ENCODE assay signal across 26 cellular contexts in the genomic region with DNA sequence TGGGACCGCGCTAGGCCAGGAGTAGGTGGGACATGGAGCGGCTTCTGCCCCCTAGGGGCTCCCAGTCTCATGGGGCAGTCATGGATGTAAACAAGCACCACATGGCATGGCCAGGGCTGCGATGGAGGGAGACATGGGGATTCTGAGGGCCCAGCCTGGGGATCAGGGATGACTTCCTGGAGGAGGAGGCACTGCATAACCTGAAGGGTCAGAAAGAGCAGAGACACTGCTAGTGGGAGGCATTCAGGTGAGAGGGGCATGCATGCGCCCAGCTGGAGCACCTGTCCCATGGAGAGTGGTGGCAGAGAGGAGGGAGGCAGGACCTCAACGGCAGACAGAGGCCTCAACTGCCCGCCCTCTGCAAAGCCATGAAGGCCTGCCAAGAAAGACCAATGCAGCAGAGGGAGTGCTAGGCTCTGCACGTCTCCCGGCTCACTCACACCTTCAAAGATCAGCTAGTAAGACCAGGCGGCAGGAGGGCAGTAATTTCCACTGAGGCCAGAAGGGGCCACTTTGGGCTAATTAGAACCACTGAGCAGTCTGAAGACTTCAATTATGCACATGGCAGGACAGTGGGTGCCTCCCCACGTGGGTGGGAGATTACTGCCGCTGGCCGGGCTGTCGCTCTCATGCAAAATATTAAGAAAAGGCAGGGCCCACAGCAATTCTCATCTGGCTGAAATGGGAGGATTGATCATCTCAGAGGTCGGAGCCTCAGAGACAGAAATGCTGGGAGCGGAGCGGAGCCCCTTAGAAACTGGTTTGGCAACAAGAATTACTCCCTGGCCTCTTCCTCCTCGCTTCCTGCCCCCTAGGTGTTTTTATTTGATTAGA.
A peak's percentile ranks its signal among the peaks of the same experiment; 100 is the strongest.
DNase-seq lines count a peak whose midpoint lies in the region; ATAC-seq, FAIRE-seq and TF ChIP-seq lines count a peak whose summit lies in the region.
"Had no signal": no experiment of that assay in that cellular context is flagged by ENCODE, and none has a peak within 500 bp of the region (broad histone marks: within the 10 kb centered on the region; RNA-seq: fewer than 3 reads in every experiment).

No MANE protein-coding gene starts in this region.

- H3K27me3 Mint-ChIP-seq in stimulated activated naive B cell treated with anti-CD40 and anti-IgM and Interleukin-4, amounts not matched to agents 10 μg/mL and 1 μg/mL and 100 μg/mL, for 72 hours, result peaks cover 56 to 71% of the 10 kb centered on the region in 2 donors

- TF ChIP-seq RAD21 in K562 (CRISPR knock-in tag; conservative IDR thresholded peaks at IDR 0.05 in 1 of 2, IDR thresholded peaks at IDR 0.05 in 1 of 2), result no peak

- TF ChIP-seq CTCF in left ventricle myocardium inferior (IDR thresholded peaks at IDR 0.05; ENCODE audit: borderline replicate concordance), result no peak
- peak in 2 of 3 experiments; percentile 9 to 24; a peak in 1 of 6 replicates for TF ChIP-seq CTCF in K562 (IDR thresholded peaks at IDR 0.05 in 2 of 3, conservative IDR thresholded peaks at IDR 0.05 in 1 of 3; ENCODE audit: insufficient read depth in 2 of 3, low read depth in 1 of 3, low read length in 3 of 3)

- FAIRE-seq in K562 (lab: Jason Lieb, UNC), result no peak
- FAIRE-seq: endometrium, pancreas had no signal

- WGBS in K562 (ENCODE audit: insufficient coverage, low coverage, missing lambda C conversion rate), result 3% methylated on average over 18 of the region's 18 CpGs

- in situ Hi-C loops in K562 (cut with MboI), result no loop called here

- no peak overlapping the region for H2AFZ ChIP-seq in K562 (ENCODE audit: low read depth, low read length)
- H2AFZ ChIP-seq: GM23248 had no signal

- H3K4me1 Mint-ChIP-seq in stimulated activated naive B cell treated with anti-CD40 and anti-IgM and Interleukin-4, amounts not matched to agents 10 μg/mL and 1 μg/mL and 100 μg/mL, for 72 hours, result peaks cover 0 to 2% of the 10 kb centered on the region in 2 donors
- H3K4me1 Mint-ChIP-seq: CD8-positive, alpha-beta memory T cell; naive B cell had no signal

- no TSS peak for BruUV-seq in K562 (replicated peaks; lab: Mats Ljungman, UMichigan)

- H3K27ac ChIP-seq in left ventricle myocardium inferior (replicated peaks) (no peak overlapping the region), K562 (ENCODE audit: extremely low read depth, low read depth, low read length) (no peak overlapping the region)
- H3K27ac ChIP-seq: coronary artery, GM23248, pancreas, sigmoid colon, thyroid gland had no signal

- H3K4me3 Mint-ChIP-seq in stimulated activated naive B cell treated with anti-CD40 and anti-IgM and Interleukin-4, amounts not matched to agents 10 μg/mL and 1 μg/mL and 100 μg/mL, for 72 hours, result no peak overlapping the region
- H3K4me3 Mint-ChIP-seq: activated naive CD8-positive, alpha-beta T cell; CD8-positive, alpha-beta memory T cell; naive B cell; stimulated activated effector memory CD8-positive, alpha-beta T cell treated with anti-CD3 and anti-CD28 coated beads, Interleukin-12 subunit alpha, Interleukin-12 subunit beta, amount 100 ng/mL, for 72 hours had no signal

- H3K79me2 ChIP-seq in K562 (ENCODE audit: control insufficient read depth, insufficient read depth, low read length), result no peaks in the 10 kb centered on the region

- no peaks in the 10 kb centered on the region; the same call in 1 of the 2 replicates for H4K20me1 ChIP-seq in K562 (replicated peaks; ENCODE audit: control insufficient read depth, insufficient read depth, low read length)

- H3K4me1 ChIP-seq in left ventricle myocardium inferior (peaks cover 7% of the 10 kb centered on the region), K562 (replicated peaks in 1 of 2; ENCODE audit: control insufficient read depth in 2 of 2, insufficient read depth in 2 of 2, low read length in 2 of 2) (no peaks in the 10 kb centered on the region)
- H3K4me1 ChIP-seq: pancreas, sigmoid colon, thyroid gland had no signal

- no peak for TF ChIP-seq POLR2A in K562 (conservative IDR thresholded peaks at IDR 0.05)

- POLR2A ChIA-PET in K562 (lab: Yijun Ruan, JAX), result no interaction called here

- H3K4me3 ChIP-seq in left ventricle myocardium inferior, result no peak overlapping the region
- H3K4me3 ChIP-seq in MG63, result no peak overlapping the region
- H3K4me3 ChIP-seq in K562, result no peak overlapping the region
- H3K4me3 ChIP-seq: coronary artery, GM23248, pancreas, sigmoid colon, thyroid gland had no signal

- peaks cover 0 to 1% of the 10 kb centered on the region in 2 donors for H3K9me3 Mint-ChIP-seq in stimulated activated naive B cell treated with anti-CD40 and anti-IgM and Interleukin-4, amounts not matched to agents 10 μg/mL and 1 μg/mL and 100 μg/mL, for 72 hours
- H3K9me3 Mint-ChIP-seq: CD8-positive, alpha-beta memory T cell; stimulated activated effector memory CD8-positive, alpha-beta T cell treated with anti-CD3 and anti-CD28 coated beads, Interleukin-12 subunit alpha, Interleukin-12 subunit beta, amount 100 ng/mL, for 72 hours had no signal

- peak overlapping the region; percentile 44 for H3K27ac Mint-ChIP-seq in stimulated activated naive B cell treated with anti-CD40 and anti-IgM and Interleukin-4, amounts not matched to agents 10 μg/mL and 1 μg/mL and 100 μg/mL, for 72 hours
- H3K27ac Mint-ChIP-seq: activated naive CD8-positive, alpha-beta T cell; CD8-positive, alpha-beta memory T cell; naive B cell; stimulated activated effector memory CD8-positive, alpha-beta T cell treated with anti-CD3 and anti-CD28 coated beads, Interleukin-12 subunit alpha, Interleukin-12 subunit beta, amount 100 ng/mL, for 72 hours had no signal

- CTCF ChIA-PET in K562 (lab: Yijun Ruan, JAX; ENCODE audit: low intra/inter-chr PET ratio), result interaction anchor here (0.5 kb wide), 1 partner anchor 1400 kb away, joined by 4 read pairs; no protein-coding TSS in a partner anchor

- intact Hi-C loops in left ventricle myocardium superior (cut with micrococcal nuclease), result no loop called here
- intact Hi-C loops in left ventricle myocardium inferior (cut with micrococcal nuclease), result no loop called here
- intact Hi-C loops in K562 (cut with micrococcal nuclease), result no loop called here

- peaks cover 0 to 2% of the 10 kb centered on the region in 2 donors for H3K36me3 Mint-ChIP-seq in stimulated activated naive B cell treated with anti-CD40 and anti-IgM and Interleukin-4, amounts not matched to agents 10 μg/mL and 1 μg/mL and 100 μg/mL, for 72 hours
- H3K36me3 Mint-ChIP-seq: activated naive CD8-positive, alpha-beta T cell; brain; CD8-positive, alpha-beta memory T cell; stimulated activated effector memory CD8-positive, alpha-beta T cell treated with anti-CD3 and anti-CD28 coated beads, Interleukin-12 subunit alpha, Interleukin-12 subunit beta, amount 100 ng/mL, for 72 hours had no signal

- peak; percentile 18 for ATAC-seq in left ventricle myocardium superior
- ATAC-seq in K562, result peak; percentile 59
- ATAC-seq in stimulated activated naive B cell treated with anti-CD40 and anti-IgM and Interleukin-4, amounts not matched to agents 10 μg/mL and 1 μg/mL and 100 μg/mL, for 72 hours (replicated peaks), result peak in 1 of 2 donors; percentile 27
- no peak for ATAC-seq in HG02981 (IDR thresholded peaks at IDR 0.05; ENCODE audit: unreplicated experiment)
- ATAC-seq: pancreas; stimulated activated effector memory CD8-positive, alpha-beta T cell treated with anti-CD3 and anti-CD28 coated beads, Interleukin-12 subunit alpha, Interleukin-12 subunit beta, amount 100 ng/mL, for 72 hours had no signal

- no peak overlapping the region for H3K4me2 ChIP-seq in K562 (ENCODE audit: insufficient read depth, low read length)

- DNase-seq in left ventricle myocardium superior (peak; percentile 17), left ventricle myocardium inferior (no peak), MG63 (peak; percentile 3), K562 (ENCODE audit: extremely low read depth in 1 of 4, low spot score in 3 of 4) (no peak), RKO (ENCODE audit: low spot score) (no peak), SKM-1 treated with dmso at 0.1 percent for 144 hours (lab: John Stamatoyannopoulos, UW; ENCODE audit: unreplicated experiment) (no peak)
- no peak for DNase-seq in stimulated activated naive B cell treated with anti-CD40 and anti-IgM and Interleukin-4, amounts not matched to agents 10 μg/mL and 1 μg/mL and 100 μg/mL, for 72 hours
- DNase-seq: activated CD4-positive, CD25-positive, alpha-beta regulatory T cell treated with anti-CD3 and anti-CD28 coated beads, Interleukin-2, amount 50 U/mL, for 72 hours; EL; GM23248; islet precursor cell; mammary epithelial cell; naive B cell; NCI-H146; pancreas; SIG-M5; sigmoid colon; T-helper 2 cell; thyroid gland had no signal

- no peaks in the 10 kb centered on the region for H3K9me1 ChIP-seq in K562 (ENCODE audit: control insufficient read depth, insufficient read depth, low read length)

- no peak overlapping the region for H3K9ac ChIP-seq in K562 (ENCODE audit: insufficient read depth in 1 of 2, low read depth in 2 of 2, low read length in 2 of 2)
- H3K9ac ChIP-seq: GM23248 had no signal

- no peak for TF ChIP-seq EP300 in K562 (IDR thresholded peaks at IDR 0.05; ENCODE audit: low read length)

- H3K9me3 ChIP-seq in left ventricle myocardium inferior (replicated peaks), result no peaks in the 10 kb centered on the region
- H3K9me3 ChIP-seq in MG63, result no peaks in the 10 kb centered on the region
- no peaks in the 10 kb centered on the region for H3K9me3 ChIP-seq in K562 (replicated peaks; ENCODE audit: control insufficient read depth, insufficient read depth, low read depth, low read length)
- H3K9me3 ChIP-seq: pancreas, sigmoid colon, thyroid gland had no signal

- H3K36me3 ChIP-seq in left ventricle myocardium inferior (no peaks in the 10 kb centered on the region), MG63 (no peaks in the 10 kb centered on the region), K562 (ENCODE audit: control insufficient read depth, insufficient read depth, low read length) (no peaks in the 10 kb centered on the region)
- H3K36me3 ChIP-seq: pancreas, sigmoid colon, thyroid gland had no signal

- H3K27me3 ChIP-seq in left ventricle myocardium inferior (ENCODE audit: low read depth), result peaks cover 89% of the 10 kb centered on the region
- H3K27me3 ChIP-seq in MG63, result no peaks in the 10 kb centered on the region
- H3K27me3 ChIP-seq in K562 (ENCODE audit: control insufficient read depth in 2 of 2, insufficient read depth in 2 of 2, low read length in 2 of 2), result peaks cover 27 to 51% of the 10 kb centered on the region in 2 experiments; a peak in 4 of 5 replicates

Comparison
In these comparisons a context has a peak if more than half of its experiments do, and no peak if none do; other contexts are left out.
1. DNase-seq: peak in left ventricle myocardium superior (single experiment) and MG63 (single experiment); none in left ventricle myocardium inferior (single experiment), K562 (0 of 4), stimulated activated naive B cell treated with anti-CD40 and anti-IgM and Interleukin-4, amounts not matched to agents 10 μg/mL and 1 μg/mL and 100 μg/mL, for 72 hours (single experiment), RKO (single experiment) and SKM-1 treated with dmso at 0.1 percent for 144 hours (single experiment).